Comparison of ENCODE assay signal across 22 cellular contexts in the genomic region with DNA sequence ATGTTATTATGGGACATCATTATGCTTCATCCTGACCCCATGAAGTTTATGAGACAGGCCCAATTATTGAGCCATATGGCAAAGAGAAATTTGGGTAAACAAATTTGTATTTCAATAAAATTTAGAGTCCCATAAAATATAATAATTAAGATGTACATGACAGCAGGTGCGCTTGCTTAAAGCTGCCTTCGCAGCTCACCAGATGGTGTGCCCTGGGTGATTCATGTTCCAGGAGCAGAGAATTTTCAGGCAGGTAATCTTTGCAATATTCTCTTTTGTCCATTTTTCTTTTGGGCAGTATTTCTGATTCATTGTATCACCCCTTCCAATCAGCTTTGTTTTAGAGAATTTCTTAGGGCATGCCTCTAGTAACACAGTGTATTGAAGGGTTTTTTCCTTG.
"Had no signal": no experiment of that assay in that cellular context is flagged by ENCODE, and none has a peak within 500 bp of the region (broad histone marks: within the 10 kb centered on the region; RNA-seq: fewer than 3 reads in every experiment).

No MANE protein-coding gene starts in this region.

- H3K27ac ChIP-seq: foreskin keratinocyte, left lung, sigmoid colon, stomach, suprapubic skin, tibial nerve had no signal

- ATAC-seq: foreskin keratinocyte; naive thymus-derived CD4-positive, alpha-beta T cell; stimulated activated memory B cell treated with anti-CD40 and anti-IgM and Interleukin-4, amounts not matched to agents 10 μg/mL and 1 μg/mL and 100 μg/mL, for 72 hours had no signal

- DNase-seq: activated B cell treated with CpG ODN at 0.5 μM for 24 hours; activated CD4-positive, alpha-beta T cell treated with anti-CD3 and anti-CD28 coated beads for 4 hours; activated CD4-positive, alpha-beta T cell treated with anti-CD3 and anti-CD28 coated beads, Interleukin-2, amount 50 U/mL, for 48 hours; activated naive CD4-positive, alpha-beta T cell treated with Interleukin-2 at 50 U/mL for 16 hours; activated naive CD8-positive, alpha-beta T cell treated with anti-CD3 and anti-CD28 coated beads for 36 hours; activated T-cell treated with anti-CD3 and anti-CD28 coated beads, Interleukin-2, amount 50 U/mL, for 48 hours; cerebellar nuclear complex; effector CD4-positive, alpha-beta T cell; foreskin keratinocyte; immature natural killer cell; left lung; naive thymus-derived CD4-positive, alpha-beta T cell; retina; sigmoid colon; stimulated activated CD4-positive, alpha-beta T cell treated with anti-CD3 and anti-CD28 coated beads, Interleukin-15, amount 100 ng/mL, for 24 hours; stomach; T-helper 9 cell had no signal

- H3K9me3 ChIP-seq: left lung, suprapubic skin, tibial nerve had no signal

- H3K4me3 ChIP-seq: left lung, lung, sigmoid colon, smooth muscle cell, stomach, suprapubic skin, tibial nerve had no signal

- H3K4me1 ChIP-seq: foreskin keratinocyte, left lung, sigmoid colon, stomach, suprapubic skin, tibial nerve had no signal

- H3K27me3 ChIP-seq: sigmoid colon, tibial nerve had no signal

- H3K36me3 ChIP-seq: left lung, sigmoid colon, stomach, suprapubic skin, tibial nerve had no signal
